9 cellular contexts compared by ENCODE assay signal in the genomic region with DNA sequence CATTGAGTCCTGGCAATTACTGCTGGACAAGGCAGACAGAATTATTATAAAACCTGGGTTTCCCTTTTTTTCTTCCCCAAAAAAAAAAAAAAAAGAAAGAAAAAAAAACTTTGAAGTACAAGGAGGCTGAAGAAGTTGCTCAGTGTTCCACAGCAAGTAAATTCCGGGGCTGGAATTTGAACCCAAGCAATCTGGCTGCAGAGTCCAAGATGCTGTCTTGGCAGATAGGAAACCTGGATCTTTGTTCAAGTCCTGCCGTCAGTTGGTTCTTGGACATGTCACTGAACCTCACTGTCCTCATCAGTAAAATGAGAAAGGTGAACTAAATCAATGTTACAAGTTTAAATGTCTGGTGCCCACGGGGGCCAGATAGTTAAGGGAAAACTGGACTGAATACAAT. TPM values are rescaled to one million over a fixed set of nuclear protein-coding genes. Genes with fewer than 3 reads are reported as not detected.
A peak's percentile ranks its signal among the peaks of the same experiment; 100 is the strongest.
DNase-seq lines count a peak whose midpoint lies in the region; ATAC-seq and TF ChIP-seq lines count a peak whose summit lies in the region.
"Had no signal": no experiment of that assay in that cellular context is flagged by ENCODE, and none has a peak within 500 bp of the region (broad histone marks: within the 10 kb centered on the region; RNA-seq: fewer than 3 reads in every experiment).

No MANE protein-coding gene starts in this region.

- no peak overlapping the region for H3K23ac ChIP-seq in mesenchymal stem cell (ENCODE audit: low read length in 2 of 2)

- H3K27me3 ChIP-seq in mesenchymal stem cell (ENCODE audit: control insufficient read depth in 1 of 2, insufficient read depth in 1 of 2, low read length in 2 of 2) (no peaks in the 10 kb centered on the region), transverse colon (no peaks in the 10 kb centered on the region)

- peaks cover 78% of the 10 kb centered on the region for H3K4me1 Mint-ChIP-seq in activated CD8-positive, alpha-beta memory T cell treated with anti-CD3 and anti-CD28 coated beads, Interleukin-2, amount 10 ng/mL, durations not matched to agents 7 days and 5 days
- H3K4me1 Mint-ChIP-seq in activated CD4-positive, alpha-beta memory T cell treated with anti-CD3 and anti-CD28 coated beads, Interleukin-2, amount 10 ng/mL, durations not matched to agents 7 days and 5 days = peaks cover 85% of the 10 kb centered on the region

- no peak overlapping the region for H3K4me3 ChIP-seq in mesenchymal stem cell (ENCODE audit: insufficient read depth in 1 of 2, low read depth in 1 of 2, low read length in 2 of 2)
- H3K4me3 ChIP-seq in transverse colon = no peak overlapping the region

- peak overlapping the region; percentile 75 for H3K27ac Mint-ChIP-seq in activated CD8-positive, alpha-beta memory T cell treated with anti-CD3 and anti-CD28 coated beads, Interleukin-2, amount 10 ng/mL, durations not matched to agents 7 days and 5 days
- H3K27ac Mint-ChIP-seq in activated CD4-positive, alpha-beta memory T cell treated with anti-CD3 and anti-CD28 coated beads, Interleukin-2, amount 10 ng/mL, durations not matched to agents 7 days and 5 days = peak overlapping the region; percentile 64

- H3K9ac ChIP-seq in mesenchymal stem cell (ENCODE audit: low read length) = peak overlapping the region; percentile 80

- no peaks in the 10 kb centered on the region for H3K9me3 ChIP-seq in mesenchymal stem cell (ENCODE audit: control insufficient read depth, low read length)
- H3K9me3 ChIP-seq in transverse colon = no peaks in the 10 kb centered on the region

- H4K91ac ChIP-seq in mesenchymal stem cell (ENCODE audit: low read length) = no peak overlapping the region

- H3K27ac ChIP-seq in mesenchymal stem cell (ENCODE audit: low read length, poor library complexity, severe bottlenecking) (no peak overlapping the region), transverse colon (peak overlapping the region; percentile 67 to 73 (median 72))

- H3K14ac ChIP-seq in mesenchymal stem cell (ENCODE audit: low read length in 2 of 2) = no peak overlapping the region

- CTCF ChIA-PET in activated CD8-positive, alpha-beta memory T cell treated with anti-CD3 and anti-CD28 coated beads, Interleukin-2, amount 10 ng/mL, durations not matched to agents 7 days and 5 days (lab: Charles Lee) = interaction anchor here (1.4 kb wide), 1 partner anchor 34 kb away, joined by 5 read pairs; no protein-coding TSS in a partner anchor
- CTCF ChIA-PET in activated CD4-positive, alpha-beta memory T cell treated with anti-CD3 and anti-CD28 coated beads, Interleukin-2, amount 10 ng/mL, durations not matched to agents 7 days and 5 days (lab: Charles Lee) = interaction anchor here (0.7 to 2.9 kb wide), 3 partner anchors 34 to 308 kb away, joined by 3 to 17 read pairs (median 4); a partner anchor contains a TSS

- TF ChIP-seq CTCF in transverse colon (IDR thresholded peaks at IDR 0.05) = no peak

- no peak overlapping the region for H3K4me3 Mint-ChIP-seq in activated CD8-positive, alpha-beta memory T cell treated with anti-CD3 and anti-CD28 coated beads, Interleukin-2, amount 10 ng/mL, durations not matched to agents 7 days and 5 days
- H3K4me3 Mint-ChIP-seq in activated CD4-positive, alpha-beta memory T cell treated with anti-CD3 and anti-CD28 coated beads, Interleukin-2, amount 10 ng/mL, durations not matched to agents 7 days and 5 days = no peak overlapping the region

- in situ Hi-C loops in transverse colon (cut with MboI; ENCODE audit: low pct_ligation_motif_present in 1 of 4, low pct_unique_long_range_greater_than_20kb in 1 of 4, low sequenced_read_pairs in 3 of 4) = no loop called here

- ATAC-seq in activated CD8-positive, alpha-beta memory T cell treated with anti-CD3 and anti-CD28 coated beads, Interleukin-2, amount 10 ng/mL, durations not matched to agents 7 days and 5 days = no peak
- no peak for ATAC-seq in HG02798 (IDR thresholded peaks at IDR 0.05; ENCODE audit: poor library complexity, unreplicated experiment)

- peaks cover 21% of the 10 kb centered on the region for H3K79me1 ChIP-seq in mesenchymal stem cell (replicated peaks; ENCODE audit: low read length, poor library complexity, severe bottlenecking)

- H3K36me3 Mint-ChIP-seq in activated CD8-positive, alpha-beta memory T cell treated with anti-CD3 and anti-CD28 coated beads, Interleukin-2, amount 10 ng/mL, durations not matched to agents 7 days and 5 days = peaks cover 33% of the 10 kb centered on the region
- H3K36me3 Mint-ChIP-seq in activated CD4-positive, alpha-beta memory T cell treated with anti-CD3 and anti-CD28 coated beads, Interleukin-2, amount 10 ng/mL, durations not matched to agents 7 days and 5 days (ENCODE audit: low read depth) = peaks cover 66% of the 10 kb centered on the region

- peaks cover 1% of the 10 kb centered on the region for H3K4me1 ChIP-seq in mesenchymal stem cell (ENCODE audit: control insufficient read depth, insufficient read depth, low read depth, low read length)
- peaks cover 5 to 65% (median 32%) of the 10 kb centered on the region in 4 donors for H3K4me1 ChIP-seq in transverse colon

- no peak overlapping the region for H2AFZ ChIP-seq in mesenchymal stem cell (ENCODE audit: low read depth, low read length)

- no peak for TF ChIP-seq EP300 in transverse colon (IDR thresholded peaks at IDR 0.05; ENCODE audit: low read depth)

- H3K18ac ChIP-seq in mesenchymal stem cell (ENCODE audit: low read depth in 1 of 2, low read length in 2 of 2) = peak overlapping the region in 1 of 2 experiments; percentile 68

- WGBS in mesenchymal stem cell = 67% methylated on average over 3 of the region's 3 CpGs
- WGBS in transverse colon (ENCODE audit: low coverage in 1 of 2), 2 donors = 25 to 50% methylated on average over 1 to 3 of the region's 3 CpGs

- H2BK15ac ChIP-seq in mesenchymal stem cell (ENCODE audit: low read depth, poor library complexity, severe bottlenecking) = no peak overlapping the region

- H3K36me3 ChIP-seq in mesenchymal stem cell (ENCODE audit: control insufficient read depth in 1 of 2, insufficient read depth in 2 of 2, low read depth in 1 of 2, low read length in 2 of 2) (peaks cover 0 to 22% of the 10 kb centered on the region in 2 experiments), transverse colon (no peaks in the 10 kb centered on the region)

- no peak overlapping the region for H2BK120ac ChIP-seq in mesenchymal stem cell (ENCODE audit: low read depth, low read length)

- H3K4ac ChIP-seq in mesenchymal stem cell (ENCODE audit: low read depth in 1 of 2, low read length in 2 of 2) = no peak overlapping the region

- no peaks in the 10 kb centered on the region for H3K27me3 Mint-ChIP-seq in activated CD8-positive, alpha-beta memory T cell treated with anti-CD3 and anti-CD28 coated beads, Interleukin-2, amount 10 ng/mL, durations not matched to agents 7 days and 5 days
- H3K27me3 Mint-ChIP-seq in activated CD4-positive, alpha-beta memory T cell treated with anti-CD3 and anti-CD28 coated beads, Interleukin-2, amount 10 ng/mL, durations not matched to agents 7 days and 5 days = no peaks in the 10 kb centered on the region

- H3K4me2 ChIP-seq in mesenchymal stem cell (ENCODE audit: low read length, poor library complexity, severe bottlenecking) = no peak overlapping the region

- DNase-seq in activated CD8-positive, alpha-beta memory T cell treated with anti-CD3 and anti-CD28 coated beads, Interleukin-2, amount 10 ng/mL, durations not matched to agents 7 days and 5 days = no peak
- DNase-seq in activated CD8-positive, alpha-beta memory T cell treated with anti-CD3 and anti-CD28 coated beads, Interleukin-2, amount 50 U/mL, for 48 hours = no peak
- DNase-seq in activated CD4-positive, alpha-beta memory T cell treated with anti-CD3 and anti-CD28 coated beads, Interleukin-2, amount 10 ng/mL, durations not matched to agents 7 days and 5 days = no peak
- DNase-seq in mesenchymal stem cell (no peak), transverse colon (no peak), A172 (ENCODE audit: low spot score) (no peak), midbrain (lab: John Stamatoyannopoulos, UW) (no peak)
- DNase-seq: activated effector memory CD4-positive, alpha-beta T cell treated with Interleukin-2 at 50 U/mL for 16 hours had no signal

- intact Hi-C loops in transverse colon (cut with DNase I; ENCODE audit: low total_unique reads) = no loop called here

- H4K8ac ChIP-seq in mesenchymal stem cell (ENCODE audit: low read length) = no peak overlapping the region

- H2AK5ac ChIP-seq in mesenchymal stem cell (ENCODE audit: low read length, severe bottlenecking) = no peak overlapping the region

- H2BK12ac ChIP-seq in mesenchymal stem cell (ENCODE audit: low read length in 2 of 2) = no peak overlapping the region

- H2BK5ac ChIP-seq in mesenchymal stem cell (ENCODE audit: low read depth, low read length, poor library complexity, severe bottlenecking) = no peak overlapping the region

- no peak for TF ChIP-seq POLR2A in transverse colon (IDR thresholded peaks at IDR 0.05)

- POLR2A ChIA-PET in activated CD4-positive, alpha-beta memory T cell treated with anti-CD3 and anti-CD28 coated beads, Interleukin-2, amount 10 ng/mL, durations not matched to agents 7 days and 5 days (lab: Charles Lee) = interaction anchor here (0.9 to 18.0 kb wide), 8 partner anchors 22 to 332 kb away, joined by 3 to 382 read pairs (median 20); a partner anchor contains a TSS

- H3K9me3 Mint-ChIP-seq in activated CD8-positive, alpha-beta memory T cell treated with anti-CD3 and anti-CD28 coated beads, Interleukin-2, amount 10 ng/mL, durations not matched to agents 7 days and 5 days (ENCODE audit: low read depth) = no peaks in the 10 kb centered on the region
- no peaks in the 10 kb centered on the region for H3K9me3 Mint-ChIP-seq in activated CD4-positive, alpha-beta memory T cell treated with anti-CD3 and anti-CD28 coated beads, Interleukin-2, amount 10 ng/mL, durations not matched to agents 7 days and 5 days

RNA-seq across cellular contexts. Expression of a gene that starts 35.3 kb away (rescaled TPM):
- 10 to 100 TPM; 34.8 to 35.9 TPM for total RNA-seq in activated CD8-positive, alpha-beta memory T cell treated with anti-CD3 and anti-CD28 coated beads, Interleukin-2, amount 10 ng/mL, durations not matched to agents 7 days and 5 days
- total RNA-seq in activated CD4-positive, alpha-beta memory T cell treated with anti-CD3 and anti-CD28 coated beads, Interleukin-2, amount 10 ng/mL, durations not matched to agents 7 days and 5 days = 10 to 100 TPM; 71.1 to 73.9 TPM
- 61.5 TPM for polyA plus RNA-seq in mesenchymal stem cell (2013, experiment 1 of 2)
- polyA plus RNA-seq in mesenchymal stem cell (2013, experiment 2 of 2) = 57.0 TPM
- total RNA-seq in transverse colon = 10 to 100 TPM; 17.7 to 54.6 (median 34.8) TPM
- 17.6 and 18.0 TPM in 2 replicates for total RNA-seq in A172 (2014; rRNA removed; shearing (Covaris generic))
